Comparison of ENCODE assay signal across 8 cellular contexts in the genomic region with DNA sequence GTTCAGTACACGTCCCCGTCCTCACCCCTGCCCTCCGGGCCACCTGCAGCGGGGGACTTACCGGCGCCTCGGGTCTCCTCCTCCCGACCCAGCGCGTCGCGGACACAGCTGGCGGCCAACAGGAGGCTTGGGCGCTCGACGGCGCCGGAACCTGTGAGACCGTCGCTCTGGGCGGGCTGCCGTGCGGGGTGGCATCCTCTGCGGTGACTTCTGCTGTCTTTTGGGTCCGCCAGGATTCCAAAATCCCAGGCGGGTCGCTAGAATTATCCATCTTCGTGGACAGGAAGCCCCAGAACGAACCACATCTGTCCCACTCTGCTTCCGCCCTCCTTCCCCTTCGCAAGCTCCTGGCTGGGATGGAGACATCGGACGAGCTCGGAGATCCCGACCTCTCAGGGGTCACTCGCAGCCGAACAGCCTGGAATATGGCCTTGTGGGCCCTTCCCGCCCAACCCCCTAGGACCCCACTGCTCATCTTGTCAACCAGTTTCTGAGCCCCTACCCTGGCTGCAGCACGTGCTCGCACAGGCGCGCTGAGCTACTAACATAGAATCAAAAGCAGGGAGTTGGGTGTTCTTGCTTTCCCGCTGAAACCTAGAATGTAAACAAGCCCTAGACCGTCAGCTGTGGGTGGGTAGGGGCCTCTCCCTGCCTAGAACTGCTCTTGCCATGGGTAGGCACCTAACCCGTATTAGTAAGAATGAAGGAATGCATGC. TPM values are rescaled to one million over a fixed set of nuclear protein-coding genes. Genes with fewer than 3 reads are reported as not detected.
DNase-seq lines count a peak whose midpoint lies in the region; ATAC-seq and TF ChIP-seq lines count a peak whose summit lies in the region.

No MANE protein-coding gene starts in this region.

- H3K9me3 ChIP-seq in esophagus squamous epithelium: no peaks in the 10 kb centered on the region

- H3K4me3 Mint-ChIP-seq in WTC11 (peak overlapping the region; percentile 81), osteocyte (ENCODE audit: unreplicated experiment) (peak overlapping the region; percentile 92)

- H3K4me1 Mint-ChIP-seq in WTC11 (peaks cover 36% of the 10 kb centered on the region), osteocyte (ENCODE audit: unreplicated experiment) (peaks cover 22% of the 10 kb centered on the region)

- peak overlapping the region; percentile 80 to 92 (median 85) for H3K27ac ChIP-seq in esophagus squamous epithelium

- H3K27me3 Mint-ChIP-seq in WTC11 (ENCODE audit: low read depth): peaks cover 38% of the 10 kb centered on the region
- peaks cover 11% of the 10 kb centered on the region for H3K27me3 Mint-ChIP-seq in osteocyte (ENCODE audit: unreplicated experiment)

- H3K27me3 ChIP-seq in esophagus squamous epithelium: peaks cover 0 to 39% (median 0%) of the 10 kb centered on the region in 4 donors

- H3K27ac Mint-ChIP-seq in WTC11: peak overlapping the region; percentile 57; the same call in 1 of the 2 replicates
- peak overlapping the region; percentile 77 for H3K27ac Mint-ChIP-seq in osteocyte (ENCODE audit: unreplicated experiment)

- ATAC-seq in HG03066 (IDR thresholded peaks at IDR 0.05; ENCODE audit: low read depth, unreplicated experiment) (peak; percentile 13), WTC11 (peak; percentile 4)

- intact Hi-C loops in esophagus squamous epithelium (cut with DNase I): no loop called here

- 16 to 20% methylated on average over 22 to 29 of the region's 45 CpGs for WGBS in esophagus squamous epithelium, 2 donors

- no peak for TF ChIP-seq POLR2A in esophagus squamous epithelium (IDR thresholded peaks at IDR 0.05)

- POLR2A ChIA-PET in WTC11 (lab: Charles Lee): interaction anchor here (0.9 to 1.6 kb wide), 3 partner anchors 199 to 476 kb away, joined by 3 to 7 read pairs (median 3); no protein-coding TSS in a partner anchor

- H3K9me3 Mint-ChIP-seq in WTC11 (0 out of 2 replicates have a peak, but pooled peaks cover 4% of the 10 kb centered on the region), osteocyte (ENCODE audit: unreplicated experiment) (no peaks in the 10 kb centered on the region)

- H3K36me3 Mint-ChIP-seq in WTC11: no peaks in the 10 kb centered on the region
- peaks cover 1% of the 10 kb centered on the region for H3K36me3 Mint-ChIP-seq in osteocyte (ENCODE audit: unreplicated experiment)

- no peak for TF ChIP-seq CTCF in WTC11 (IDR thresholded peaks at IDR 0.05)
- TF ChIP-seq CTCF in esophagus squamous epithelium (IDR thresholded peaks at IDR 0.05): no peak
- TF ChIP-seq CTCF in osteocyte (IDR thresholded peaks at IDR 0.05): no peak

- DNase-seq in NCI-H748 (lab: John Stamatoyannopoulos, UW; ENCODE audit: unreplicated experiment) (peak; percentile 59), NCI-H748 treated with DMSO at 0.1 percent for 48 hours (lab: John Stamatoyannopoulos, UW) (no peak), WTC11 (ENCODE audit: low spot score) (peak; percentile 28), esophagus squamous epithelium (lab: John Stamatoyannopoulos, UW) (no peak), osteocyte (ENCODE audit: extremely low spot score, unreplicated experiment) (no peak), NCI-H526 treated with DMSO at 0.1 percent for 48 hours (lab: John Stamatoyannopoulos, UW) (no peak), midbrain (lab: John Stamatoyannopoulos, UW) (no peak)

- CTCF ChIA-PET in WTC11 (lab: Charles Lee): interaction anchor here (0.6 to 1.3 kb wide), 6 partner anchors 9 to 266 kb away, joined by 3 to 4 read pairs (median 3); no protein-coding TSS in a partner anchor

- H3K4me3 ChIP-seq in esophagus squamous epithelium: peak overlapping the region; percentile 57 to 91 (median 72)

- no peaks in the 10 kb centered on the region for H3K36me3 ChIP-seq in esophagus squamous epithelium

- H3K4me1 ChIP-seq in esophagus squamous epithelium: peaks cover 3 to 28% (median 7%) of the 10 kb centered on the region in 3 donors

TF ChIP-seq in WTC11, 78 proteins besides CTCF, POLR2A, EP300 and RAD21:
- TF ChIP-seq, protein P1, sequence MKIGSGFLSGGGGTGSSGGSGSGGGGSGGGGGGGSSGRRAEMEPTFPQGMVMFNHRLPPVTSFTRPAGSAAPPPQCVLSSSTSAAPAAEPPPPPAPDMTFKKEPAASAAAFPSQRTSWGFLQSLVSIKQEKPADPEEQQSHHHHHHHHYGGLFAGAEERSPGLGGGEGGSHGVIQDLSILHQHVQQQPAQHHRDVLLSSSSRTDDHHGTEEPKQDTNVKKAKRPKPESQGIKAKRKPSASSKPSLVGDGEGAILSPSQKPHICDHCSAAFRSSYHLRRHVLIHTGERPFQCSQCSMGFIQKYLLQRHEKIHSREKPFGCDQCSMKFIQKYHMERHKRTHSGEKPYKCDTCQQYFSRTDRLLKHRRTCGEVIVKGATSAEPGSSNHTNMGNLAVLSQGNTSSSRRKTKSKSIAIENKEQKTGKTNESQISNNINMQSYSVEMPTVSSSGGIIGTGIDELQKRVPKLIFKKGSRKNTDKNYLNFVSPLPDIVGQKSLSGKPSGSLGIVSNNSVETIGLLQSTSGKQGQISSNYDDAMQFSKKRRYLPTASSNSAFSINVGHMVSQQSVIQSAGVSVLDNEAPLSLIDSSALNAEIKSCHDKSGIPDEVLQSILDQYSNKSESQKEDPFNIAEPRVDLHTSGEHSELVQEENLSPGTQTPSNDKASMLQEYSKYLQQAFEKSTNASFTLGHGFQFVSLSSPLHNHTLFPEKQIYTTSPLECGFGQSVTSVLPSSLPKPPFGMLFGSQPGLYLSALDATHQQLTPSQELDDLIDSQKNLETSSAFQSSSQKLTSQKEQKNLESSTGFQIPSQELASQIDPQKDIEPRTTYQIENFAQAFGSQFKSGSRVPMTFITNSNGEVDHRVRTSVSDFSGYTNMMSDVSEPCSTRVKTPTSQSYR (CRISPR knock-in tag; IDR thresholded peaks at IDR 0.05): no peak
- TF ChIP-seq, protein P2, sequence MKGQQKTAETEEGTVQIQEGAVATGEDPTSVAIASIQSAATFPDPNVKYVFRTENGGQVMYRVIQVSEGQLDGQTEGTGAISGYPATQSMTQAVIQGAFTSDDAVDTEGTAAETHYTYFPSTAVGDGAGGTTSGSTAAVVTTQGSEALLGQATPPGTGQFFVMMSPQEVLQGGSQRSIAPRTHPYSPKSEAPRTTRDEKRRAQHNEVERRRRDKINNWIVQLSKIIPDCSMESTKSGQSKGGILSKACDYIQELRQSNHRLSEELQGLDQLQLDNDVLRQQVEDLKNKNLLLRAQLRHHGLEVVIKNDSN (CRISPR knock-in tag; IDR thresholded peaks at IDR 0.05): peak; percentile 30; the same call in 1 of the 2 replicates
- no peak for TF ChIP-seq FOXK1 (CRISPR knock-in tag; IDR thresholded peaks at IDR 0.05)
- TF ChIP-seq MLX (CRISPR knock-in tag; IDR thresholded peaks at IDR 0.05): 0 out of 2 replicates have a peak, but pooled peaks have one; percentile 34
- no peak for TF ChIP-seq NFATC4 (CRISPR knock-in tag; IDR thresholded peaks at IDR 0.05)
- TF ChIP-seq MAX (CRISPR knock-in tag; IDR thresholded peaks at IDR 0.05): peak; percentile 82
- no peak for TF ChIP-seq TEAD1 (CRISPR knock-in tag; IDR thresholded peaks at IDR 0.05)
- TF ChIP-seq ZNF423 (CRISPR knock-in tag; IDR thresholded peaks at IDR 0.05): peak; percentile 38; the same call in 1 of the 2 replicates
- no peak for TF ChIP-seq JUN (CRISPR knock-in tag; IDR thresholded peaks at IDR 0.05)
- TF ChIP-seq ZNF317 (CRISPR knock-in tag; IDR thresholded peaks at IDR 0.05; ENCODE audit: borderline replicate concordance, low read depth): no peak
- TF ChIP-seq, protein P3, sequence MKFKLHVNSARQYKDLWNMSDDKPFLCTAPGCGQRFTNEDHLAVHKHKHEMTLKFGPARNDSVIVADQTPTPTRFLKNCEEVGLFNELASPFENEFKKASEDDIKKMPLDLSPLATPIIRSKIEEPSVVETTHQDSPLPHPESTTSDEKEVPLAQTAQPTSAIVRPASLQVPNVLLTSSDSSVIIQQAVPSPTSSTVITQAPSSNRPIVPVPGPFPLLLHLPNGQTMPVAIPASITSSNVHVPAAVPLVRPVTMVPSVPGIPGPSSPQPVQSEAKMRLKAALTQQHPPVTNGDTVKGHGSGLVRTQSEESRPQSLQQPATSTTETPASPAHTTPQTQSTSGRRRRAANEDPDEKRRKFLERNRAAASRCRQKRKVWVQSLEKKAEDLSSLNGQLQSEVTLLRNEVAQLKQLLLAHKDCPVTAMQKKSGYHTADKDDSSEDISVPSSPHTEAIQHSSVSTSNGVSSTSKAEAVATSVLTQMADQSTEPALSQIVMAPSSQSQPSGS (CRISPR knock-in tag; IDR thresholded peaks at IDR 0.05; ENCODE audit: borderline replicate concordance, low read depth): no peak
- TF ChIP-seq ESRRA (CRISPR knock-in tag; IDR thresholded peaks at IDR 0.05; ENCODE audit: borderline replicate concordance): no peak

RNA-seq across cellular contexts. Expression of gene MARCHF3, which starts 0.9 kb away (rescaled TPM):
- total RNA-seq in WTC11 (2021) (11.1 to 16.1 TPM (median 13.5 TPM) in 3 replicates), esophagus squamous epithelium (1 to 10 TPM; 1.9 to 5.3 (median 2.5) TPM), osteocyte (33.5 and 34.5 TPM in 2 replicates)

RNA-seq across cellular contexts. Expression of gene C5orf63, which starts 42.0 kb away (rescaled TPM):
- total RNA-seq in WTC11 (2021): 3.1 to 4.1 TPM (median 3.4 TPM) in 3 replicates
- 1 to 10 TPM; 3.4 to 5.1 (median 3.9) TPM for total RNA-seq in esophagus squamous epithelium
- total RNA-seq in osteocyte: 0.08 and 0.24 TPM in 2 replicates

Comparison
In these comparisons a context has a peak if more than half of its experiments do, and no peak if none do; other contexts are left out.
1. DNase-seq: peak in NCI-H748 (single experiment) and WTC11 (single experiment); none in NCI-H748 treated with DMSO at 0.1 percent for 48 hours (single experiment), esophagus squamous epithelium (single experiment), osteocyte (single experiment), NCI-H526 treated with DMSO at 0.1 percent for 48 hours (single experiment) and midbrain (single experiment).